ENCODE assay signal across 1 cellular context in genomic region chr15:59413577-59413976, GRCh38.
A peak's percentile ranks its signal among the peaks of the same experiment; 100 is the strongest.
TF ChIP-seq lines count a peak whose summit lies in the region.

No MANE protein-coding gene starts in this region.

TF ChIP-seq in HepG2, 621 proteins besides CTCF, POLR2A, EP300 and RAD21:
- no peak for TF ChIP-seq SOX5 (CRISPR knock-in tag; IDR thresholded peaks at IDR 0.05; ENCODE audit: borderline replicate concordance)
- peak; percentile 82 for TF ChIP-seq ZNF121 (CRISPR knock-in tag; IDR thresholded peaks at IDR 0.05)
